14 cellular contexts compared by ENCODE assay signal in the genomic region with DNA sequence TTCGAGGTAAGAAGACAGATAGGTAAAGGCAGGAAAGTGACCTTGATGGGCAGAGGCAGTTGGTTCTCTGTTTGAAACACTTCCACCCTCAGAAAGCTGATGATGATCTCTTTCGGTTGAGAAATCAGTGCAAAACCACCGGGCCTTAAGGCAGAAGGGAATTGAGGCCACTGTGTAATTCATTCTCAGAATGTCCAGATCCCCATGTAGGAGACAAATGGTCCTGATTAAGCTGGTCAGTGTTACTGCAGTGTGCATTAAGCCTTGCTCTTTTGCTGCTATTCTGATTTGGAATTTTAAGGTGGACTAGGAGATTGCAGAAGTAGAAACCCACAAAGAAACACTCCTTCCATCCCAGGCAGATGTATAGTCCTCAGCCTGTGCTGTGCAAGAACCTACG.
DNase-seq lines count a peak whose midpoint lies in the region; ATAC-seq and TF ChIP-seq lines count a peak whose summit lies in the region.
"Had no signal": no experiment of that assay in that cellular context is flagged by ENCODE, and none has a peak within 500 bp of the region (broad histone marks: within the 10 kb centered on the region; RNA-seq: fewer than 3 reads in every experiment).

No MANE protein-coding gene starts in this region.

- TF ChIP-seq CTCF in CD14-positive monocyte (IDR thresholded peaks at IDR 0.05) (no peak), GM12875 (IDR thresholded peaks at IDR 0.05; ENCODE audit: borderline replicate concordance, insufficient read depth, low read depth, low read length) (no peak)

- intact Hi-C loops in CD14-positive monocyte (cut with micrococcal nuclease) (no loop called here), right cardiac atrium (cut with DNase I) (no loop called here)

- no peaks in the 10 kb centered on the region for H3K36me3 ChIP-seq in SJCRH30
- H3K36me3 ChIP-seq: brain microvascular endothelial cell, lower lobe of right lung, pancreas had no signal

- H3K9me3 ChIP-seq in SJCRH30 (replicated peaks) (no peaks in the 10 kb centered on the region), right cardiac atrium (ENCODE audit: control insufficient read depth, low read length) (no peaks in the 10 kb centered on the region)
- H3K9me3 ChIP-seq: lower lobe of right lung, pancreas had no signal

- no peaks in the 10 kb centered on the region for H3K9me3 Mint-ChIP-seq in CD14-positive monocyte
- H3K9me3 Mint-ChIP-seq: activated CD4-positive, alpha-beta memory T cell treated with anti-CD3 and anti-CD28 coated beads, Interleukin-2, amount 10 ng/mL, durations not matched to agents 7 days and 5 days; activated T-cell treated with anti-CD3 and anti-CD28 coated beads, Interleukin-2, amount 50 U/mL, for 72 hours had no signal

- DNase-seq in CD14-positive monocyte (ENCODE audit: low spot score): no peak
- no peak for DNase-seq in SJCRH30
- no peak for DNase-seq in right cardiac atrium
- no peak for DNase-seq in COR-L47 (lab: John Stamatoyannopoulos, UW)
- DNase-seq: activated CD4-positive, alpha-beta memory T cell treated with anti-CD3 and anti-CD28 coated beads, Interleukin-2, amount 10 ng/mL, durations not matched to agents 7 days and 5 days; activated T-cell treated with anti-CD3 and anti-CD28 coated beads, Interleukin-2, amount 50 U/mL, for 72 hours; brain microvascular endothelial cell; dorsolateral prefrontal cortex; lower lobe of right lung; pancreas had no signal

- 61% methylated on average over 4 of the region's 4 CpGs for WGBS in right cardiac atrium

- peak overlapping the region in 4 of 7 donors; percentile 33 to 77 (median 54) for H3K27ac Mint-ChIP-seq in CD14-positive monocyte
- H3K27ac Mint-ChIP-seq: activated CD4-positive, alpha-beta memory T cell treated with anti-CD3 and anti-CD28 coated beads, Interleukin-2, amount 10 ng/mL, durations not matched to agents 7 days and 5 days; activated T-cell treated with anti-CD3 and anti-CD28 coated beads, Interleukin-2, amount 50 U/mL, for 72 hours had no signal

- H3K27me3 ChIP-seq in SJCRH30 (no peaks in the 10 kb centered on the region), right cardiac atrium (ENCODE audit: control insufficient read depth, insufficient read depth) (no peaks in the 10 kb centered on the region)
- H3K27me3 ChIP-seq: brain microvascular endothelial cell, dorsolateral prefrontal cortex, pancreas had no signal

- H3K4me3 Mint-ChIP-seq in CD14-positive monocyte: no peak overlapping the region
- H3K4me3 Mint-ChIP-seq: activated CD4-positive, alpha-beta memory T cell treated with anti-CD3 and anti-CD28 coated beads, Interleukin-2, amount 10 ng/mL, durations not matched to agents 7 days and 5 days; activated naive CD8-positive, alpha-beta T cell had no signal

- H3K4me1 Mint-ChIP-seq in CD14-positive monocyte: peaks cover 19% of the 10 kb centered on the region

- H3K27me3 Mint-ChIP-seq in CD14-positive monocyte (ENCODE audit: low read depth in 3 of 3): peaks cover 0 to 2% (median 0%) of the 10 kb centered on the region in 3 donors
- H3K27me3 Mint-ChIP-seq: activated naive CD8-positive, alpha-beta T cell had no signal

- H3K36me3 Mint-ChIP-seq in CD14-positive monocyte: peaks cover 72 to 83% of the 10 kb centered on the region in 2 donors

- peak overlapping the region; percentile 41 for H3K4me3 ChIP-seq in GM12875 (ENCODE audit: low read depth, low read length)
- H3K4me3 ChIP-seq in SJCRH30: no peak overlapping the region
- H3K4me3 ChIP-seq in right cardiac atrium (ENCODE audit: low read length): no peak overlapping the region
- H3K4me3 ChIP-seq: dorsolateral prefrontal cortex, lower lobe of right lung, pancreas had no signal

- H3K27ac ChIP-seq in SJCRH30 (peak overlapping the region; percentile 13; the same call in 1 of the 2 replicates), right cardiac atrium (ENCODE audit: low read length) (peak overlapping the region; percentile 73)
- H3K27ac ChIP-seq: brain microvascular endothelial cell, lower lobe of right lung, pancreas had no signal

- no peak for ATAC-seq in right cardiac atrium
- no peak for ATAC-seq in HG03039 (IDR thresholded peaks at IDR 0.05; ENCODE audit: unreplicated experiment)
- ATAC-seq in GM21526 (IDR thresholded peaks at IDR 0.05; ENCODE audit: low FRiP score, unreplicated experiment): no peak
- ATAC-seq: activated T-cell treated with anti-CD3 and anti-CD28 coated beads, Interleukin-2, amount 50 U/mL, for 72 hours; lower lobe of right lung; pancreas had no signal

- peaks cover 34% of the 10 kb centered on the region for H3K4me1 ChIP-seq in SJCRH30
- peaks cover 15% of the 10 kb centered on the region for H3K4me1 ChIP-seq in right cardiac atrium (ENCODE audit: control insufficient read depth, insufficient read depth, low read length)
- H3K4me1 ChIP-seq: pancreas had no signal
